10 cellular contexts compared by ENCODE assay signal in the genomic region with DNA sequence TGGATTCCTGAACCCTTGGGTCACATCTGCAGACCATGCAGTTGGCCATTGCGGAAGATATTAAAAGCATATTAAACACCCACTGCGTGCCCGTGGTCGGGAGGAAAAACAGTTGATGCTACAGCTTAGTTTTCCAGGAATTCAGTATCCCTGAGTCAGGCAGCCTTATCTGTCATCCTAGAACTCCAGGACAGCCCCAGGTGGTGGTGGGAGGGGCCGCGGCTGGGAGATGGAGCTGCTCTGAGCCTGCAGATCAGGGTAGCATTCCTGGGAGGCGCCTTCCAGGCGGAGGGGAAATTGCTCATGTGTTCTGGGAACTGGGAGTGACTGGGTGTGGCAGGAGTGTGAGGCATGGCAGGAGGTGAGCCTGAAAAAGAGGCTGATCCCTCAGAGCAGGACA.
DNase-seq lines count a peak whose midpoint lies in the region; ATAC-seq, FAIRE-seq and TF ChIP-seq lines count a peak whose summit lies in the region.
"Had no signal": no experiment of that assay in that cellular context is flagged by ENCODE, and none has a peak within 500 bp of the region (broad histone marks: within the 10 kb centered on the region; RNA-seq: fewer than 3 reads in every experiment).

No MANE protein-coding gene starts in this region.

- peak overlapping the region; percentile 8; the same call in 1 of the 2 replicates for H3K4me2 ChIP-seq in K562 (ENCODE audit: insufficient read depth, low read length)

- no peaks in the 10 kb centered on the region for H3K9me1 ChIP-seq in K562 (ENCODE audit: control insufficient read depth, insufficient read depth, low read length)

- CTCF ChIA-PET in K562 (lab: Yijun Ruan, JAX; ENCODE audit: low intra/inter-chr PET ratio): no interaction called here

- H3K79me2 ChIP-seq in K562 (ENCODE audit: control insufficient read depth, insufficient read depth, low read length): peaks cover 13% of the 10 kb centered on the region

- TF ChIP-seq RAD21 in K562 (CRISPR knock-in tag; conservative IDR thresholded peaks at IDR 0.05 in 1 of 2, IDR thresholded peaks at IDR 0.05 in 1 of 2): no peak

- H3K36me3 ChIP-seq in K562 (ENCODE audit: control insufficient read depth, insufficient read depth, low read length): peaks cover 7% of the 10 kb centered on the region; the same call in 2 of the 3 replicates
- no peaks in the 10 kb centered on the region for H3K36me3 ChIP-seq in testis (ENCODE audit: low read depth, missing control alignments)
- H3K36me3 ChIP-seq: thyroid gland had no signal

- no peak for TF ChIP-seq CTCF in K562 (IDR thresholded peaks at IDR 0.05 in 2 of 3, conservative IDR thresholded peaks at IDR 0.05 in 1 of 3; ENCODE audit: insufficient read depth in 2 of 3, low read depth in 1 of 3, low read length in 3 of 3)
- no peak for TF ChIP-seq CTCF in testis (IDR thresholded peaks at IDR 0.05)

- POLR2A ChIA-PET in K562 (lab: Yijun Ruan, JAX): interaction anchor here (0.6 to 1.9 kb wide), 4 partner anchors 8 to 111 kb away, joined by 3 to 6 read pairs (median 3); no protein-coding TSS in a partner anchor

- H3K4me3 ChIP-seq in K562 (no peak overlapping the region), testis (no peak overlapping the region)
- H3K4me3 ChIP-seq: thyroid gland had no signal

- intact Hi-C loops in K562 (cut with micrococcal nuclease): no loop called here
- intact Hi-C loops in testis (cut with DNase I; ENCODE audit: low total_unique reads): no loop called here

- H3K27me3 ChIP-seq in K562 (ENCODE audit: control insufficient read depth in 2 of 2, insufficient read depth in 2 of 2, low read length in 2 of 2) (no peaks in the 10 kb centered on the region), testis (no peaks in the 10 kb centered on the region)
- H3K27me3 ChIP-seq: thyroid gland had no signal

- H3K27ac ChIP-seq in K562 (ENCODE audit: extremely low read depth, low read depth, low read length): no peak overlapping the region
- no peak overlapping the region for H3K27ac ChIP-seq in testis

- H3K9me3 ChIP-seq in K562 (replicated peaks; ENCODE audit: control insufficient read depth, insufficient read depth, low read depth, low read length) (no peaks in the 10 kb centered on the region), testis (no peaks in the 10 kb centered on the region)
- H3K9me3 ChIP-seq: thyroid gland had no signal

- peaks cover 19 to 21% of the 10 kb centered on the region in 2 experiments; a peak in 4 of 5 replicates for H3K4me1 ChIP-seq in K562 (replicated peaks in 1 of 2; ENCODE audit: control insufficient read depth in 2 of 2, insufficient read depth in 2 of 2, low read length in 2 of 2)
- H3K4me1 ChIP-seq in testis: no peaks in the 10 kb centered on the region

- no peak for TF ChIP-seq EP300 in K562 (IDR thresholded peaks at IDR 0.05; ENCODE audit: low read length)

- TF ChIP-seq POLR2A in K562 (conservative IDR thresholded peaks at IDR 0.05) (no peak), testis (IDR thresholded peaks at IDR 0.05) (no peak)

- H3K9ac ChIP-seq in K562 (ENCODE audit: insufficient read depth in 1 of 2, low read depth in 2 of 2, low read length in 2 of 2): peak overlapping the region in 1 of 2 experiments; percentile 23; a peak in 1 of 4 replicates

- DNase-seq in SIG-M5 treated with dmso at 0.1 percent for 504 hours (lab: John Stamatoyannopoulos, UW; ENCODE audit: unreplicated experiment) (peak; percentile 14), SIG-M5 (lab: John Stamatoyannopoulos, UW) (no peak), K562 (ENCODE audit: extremely low read depth in 1 of 4, low spot score in 3 of 4) (peak; percentile 58 to 72 (median 66)), kidney glomerular epithelial cell (lab: John Stamatoyannopoulos, UW) (peak; percentile 70), urothelium cell line (ENCODE audit: low spot score) (peak; percentile 78), testis (no peak)
- no peak for DNase-seq in stimulated activated CD4-positive, alpha-beta T cell treated with anti-CD3 and anti-CD28 coated beads, Interleukin-4, amount 100 ng/mL, for 4 hours
- DNase-seq: NCI-H2171 treated with DMSO at 0.1 percent for 48 hours had no signal

- BruUV-seq in K562 (replicated peaks; lab: Mats Ljungman, UMichigan): no TSS peak

- WGBS in K562 (ENCODE audit: insufficient coverage, low coverage, missing lambda C conversion rate): 14% methylated on average over 8 of the region's 8 CpGs
- WGBS in testis, 2 donors: 72 to 89% methylated on average over 7 to 8 of the region's 8 CpGs

- H2AFZ ChIP-seq in K562 (ENCODE audit: low read depth, low read length): no peak overlapping the region

- in situ Hi-C loops in K562 (cut with MboI): no loop called here

- H4K20me1 ChIP-seq in K562 (replicated peaks; ENCODE audit: control insufficient read depth, insufficient read depth, low read length): peaks cover 14% of the 10 kb centered on the region; the same call in 1 of the 2 replicates

- ATAC-seq in K562 (peak; percentile 42), GM18861 (IDR thresholded peaks at IDR 0.05; ENCODE audit: unreplicated experiment) (no peak)

- FAIRE-seq in K562 (lab: Jason Lieb, UNC) (peak; percentile 65), urothelium cell line (lab: Jason Lieb, UNC) (no peak)

TF ChIP-seq in K562, 482 proteins besides CTCF, POLR2A, EP300 and RAD21 (continues in another document):
- TF ChIP-seq RBM14 (IDR thresholded peaks at IDR 0.05; ENCODE audit: borderline replicate concordance, insufficient read depth, low read depth, low read length) (no peak), TBL1XR1 (IDR thresholded peaks at IDR 0.05; ENCODE audit: low read length in 2 of 2) (no peak), POU5F1 (IDR thresholded peaks at IDR 0.05; ENCODE audit: borderline replicate concordance, low read depth, low read length, partially characterized antibody) (no peak), KLF13 (tag; IDR thresholded peaks at IDR 0.05; ENCODE audit: borderline replicate concordance, low read depth) (no peak), ZBED1 (IDR thresholded peaks at IDR 0.05) (no peak), TCF3 (CRISPR knock-in tag; IDR thresholded peaks at IDR 0.05) (peak; percentile 32; the same call in 1 of the 2 replicates), TRIM24 (IDR thresholded peaks at IDR 0.05) (no peak), ZC3H11A (IDR thresholded peaks at IDR 0.05; ENCODE audit: low read depth, low read length) (no peak), RHOXF2B (CRISPR knock-in tag; conservative IDR thresholded peaks at IDR 0.05) (no peak), ETV1 (tag; conservative IDR thresholded peaks at IDR 0.05; ENCODE audit: low read depth) (no peak), HSF4 (CRISPR knock-in tag; IDR thresholded peaks at IDR 0.05; ENCODE audit: borderline replicate concordance) (no peak), KAT7 (CRISPR knock-in tag; IDR thresholded peaks at IDR 0.05; ENCODE audit: borderline replicate concordance) (no peak), NCOA1 (IDR thresholded peaks at IDR 0.05; ENCODE audit: low read depth) (no peak), NELFE (IDR thresholded peaks at IDR 0.05; ENCODE audit: insufficient read depth, insufficient read length) (no peak), TEAD1 (CRISPR knock-in tag; IDR thresholded peaks at IDR 0.05) (no peak), ARID1B (IDR thresholded peaks at IDR 0.05) (peak; percentile 29; the same call in 1 of the 2 replicates), RCOR1 (IDR thresholded peaks at IDR 0.05; ENCODE audit: borderline replicate concordance in 1 of 2, low read depth in 2 of 2, low read length in 2 of 2) (peak in 1 of 2 experiments; percentile 89; a peak in 2 of 4 replicates), KDM4B (IDR thresholded peaks at IDR 0.05; ENCODE audit: borderline replicate concordance in 2 of 2, low read depth in 1 of 2) (no peak)
- TF ChIP-seq, protein P1, sequence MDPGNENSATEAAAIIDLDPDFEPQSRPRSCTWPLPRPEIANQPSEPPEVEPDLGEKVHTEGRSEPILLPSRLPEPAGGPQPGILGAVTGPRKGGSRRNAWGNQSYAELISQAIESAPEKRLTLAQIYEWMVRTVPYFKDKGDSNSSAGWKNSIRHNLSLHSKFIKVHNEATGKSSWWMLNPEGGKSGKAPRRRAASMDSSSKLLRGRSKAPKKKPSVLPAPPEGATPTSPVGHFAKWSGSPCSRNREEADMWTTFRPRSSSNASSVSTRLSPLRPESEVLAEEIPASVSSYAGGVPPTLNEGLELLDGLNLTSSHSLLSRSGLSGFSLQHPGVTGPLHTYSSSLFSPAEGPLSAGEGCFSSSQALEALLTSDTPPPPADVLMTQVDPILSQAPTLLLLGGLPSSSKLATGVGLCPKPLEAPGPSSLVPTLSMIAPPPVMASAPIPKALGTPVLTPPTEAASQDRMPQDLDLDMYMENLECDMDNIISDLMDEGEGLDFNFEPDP (CRISPR knock-in tag; IDR thresholded peaks at IDR 0.05): no peak
- TF ChIP-seq, protein P2, sequence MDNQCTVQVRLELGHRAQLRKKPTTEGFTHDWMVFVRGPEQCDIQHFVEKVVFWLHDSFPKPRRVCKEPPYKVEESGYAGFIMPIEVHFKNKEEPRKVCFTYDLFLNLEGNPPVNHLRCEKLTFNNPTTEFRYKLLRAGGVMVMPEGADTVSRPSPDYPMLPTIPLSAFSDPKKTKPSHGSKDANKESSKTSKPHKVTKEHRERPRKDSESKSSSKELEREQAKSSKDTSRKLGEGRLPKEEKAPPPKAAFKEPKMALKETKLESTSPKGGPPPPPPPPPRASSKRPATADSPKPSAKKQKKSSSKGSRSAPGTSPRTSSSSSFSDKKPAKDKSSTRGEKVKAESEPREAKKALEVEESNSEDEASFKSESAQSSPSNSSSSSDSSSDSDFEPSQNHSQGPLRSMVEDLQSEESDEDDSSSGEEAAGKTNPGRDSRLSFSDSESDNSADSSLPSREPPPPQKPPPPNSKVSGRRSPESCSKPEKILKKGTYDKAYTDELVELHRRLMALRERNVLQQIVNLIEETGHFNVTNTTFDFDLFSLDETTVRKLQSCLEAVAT (IDR thresholded peaks at IDR 0.05): no peak
- TF ChIP-seq, protein P3, sequence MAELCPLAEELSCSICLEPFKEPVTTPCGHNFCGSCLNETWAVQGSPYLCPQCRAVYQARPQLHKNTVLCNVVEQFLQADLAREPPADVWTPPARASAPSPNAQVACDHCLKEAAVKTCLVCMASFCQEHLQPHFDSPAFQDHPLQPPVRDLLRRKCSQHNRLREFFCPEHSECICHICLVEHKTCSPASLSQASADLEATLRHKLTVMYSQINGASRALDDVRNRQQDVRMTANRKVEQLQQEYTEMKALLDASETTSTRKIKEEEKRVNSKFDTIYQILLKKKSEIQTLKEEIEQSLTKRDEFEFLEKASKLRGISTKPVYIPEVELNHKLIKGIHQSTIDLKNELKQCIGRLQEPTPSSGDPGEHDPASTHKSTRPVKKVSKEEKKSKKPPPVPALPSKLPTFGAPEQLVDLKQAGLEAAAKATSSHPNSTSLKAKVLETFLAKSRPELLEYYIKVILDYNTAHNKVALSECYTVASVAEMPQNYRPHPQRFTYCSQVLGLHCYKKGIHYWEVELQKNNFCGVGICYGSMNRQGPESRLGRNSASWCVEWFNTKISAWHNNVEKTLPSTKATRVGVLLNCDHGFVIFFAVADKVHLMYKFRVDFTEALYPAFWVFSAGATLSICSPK (IDR thresholded peaks at IDR 0.05; ENCODE audit: borderline replicate concordance): no peak

Comparison
In these comparisons a context has a peak if more than half of its experiments do, and no peak if none do; other contexts are left out.
1. DNase-seq: peak in SIG-M5 treated with dmso at 0.1 percent for 504 hours (single experiment), K562 (4 of 4), kidney glomerular epithelial cell (single experiment) and urothelium cell line (single experiment); none in SIG-M5 (single experiment), stimulated activated CD4-positive, alpha-beta T cell treated with anti-CD3 and anti-CD28 coated beads, Interleukin-4, amount 100 ng/mL, for 4 hours (0 of 2) and testis (single experiment).